9 cellular contexts compared by ENCODE assay signal in genomic region chr3:48565591-48566400, GRCh38. TPM values are rescaled to one million over a fixed set of nuclear protein-coding genes. Genes with fewer than 3 reads are reported as not detected.
A peak's percentile ranks its signal among the peaks of the same experiment; 100 is the strongest.
DNase-seq lines count a peak whose midpoint lies in the region; ATAC-seq and TF ChIP-seq lines count a peak whose summit lies in the region.
"Had no signal": no experiment of that assay in that cellular context is flagged by ENCODE, and none has a peak within 500 bp of the region (broad histone marks: within the 10 kb centered on the region; RNA-seq: fewer than 3 reads in every experiment).

No MANE protein-coding gene starts in this region.

- ATAC-seq in right cardiac atrium (no peak), GM21786 (IDR thresholded peaks at IDR 0.05; ENCODE audit: unreplicated experiment) (no peak)

- no peaks in the 10 kb centered on the region for H3K4me1 ChIP-seq in right cardiac atrium (ENCODE audit: control insufficient read depth, insufficient read depth, low read length)

- intact Hi-C loops in CD14-positive monocyte (cut with micrococcal nuclease) (loop anchor here in 1 of 2 donors (2.0 kb wide), 2 partner anchors 43 to 69 kb away; partner anchors contain the start of genes SLC26A6 and UQCRC1), right cardiac atrium (cut with DNase I) (no loop called here)
- intact Hi-C loops in activated CD4-positive, alpha-beta memory T cell treated with anti-CD3 and anti-CD28 coated beads for 36 hours (cut with micrococcal nuclease), result no loop called here

- H3K4me3 Mint-ChIP-seq in CD14-positive monocyte, result peak overlapping the region; percentile 46 to 53
- H3K4me3 Mint-ChIP-seq in activated CD4-positive, alpha-beta memory T cell treated with anti-CD3 and anti-CD28 coated beads for 36 hours, result no peak overlapping the region
- H3K4me3 Mint-ChIP-seq in immature natural killer cell, result no peak overlapping the region
- H3K4me3 Mint-ChIP-seq: activated T-cell treated with anti-CD3 and anti-CD28 coated beads, Interleukin-2, amount 50 U/mL, for 4 hours had no signal

- CTCF ChIA-PET in activated CD4-positive, alpha-beta memory T cell treated with anti-CD3 and anti-CD28 coated beads for 36 hours (lab: Charles Lee), result interaction anchor here (0.6 kb wide), 1 partner anchor 130 kb away, joined by 3 read pairs; no protein-coding TSS in a partner anchor

- H3K27ac ChIP-seq in right cardiac atrium (ENCODE audit: low read length), result no peak overlapping the region

- H3K27ac Mint-ChIP-seq in CD14-positive monocyte, result peak overlapping the region; percentile 44 to 98 (median 96)
- no peak overlapping the region for H3K27ac Mint-ChIP-seq in activated CD4-positive, alpha-beta memory T cell treated with anti-CD3 and anti-CD28 coated beads for 36 hours
- H3K27ac Mint-ChIP-seq in immature natural killer cell, result peak overlapping the region; percentile 16 to 80 (median 48)

- H3K9me3 ChIP-seq in right cardiac atrium (ENCODE audit: control insufficient read depth, low read length), result no peaks in the 10 kb centered on the region

- TF ChIP-seq CTCF in CD14-positive monocyte (IDR thresholded peaks at IDR 0.05), result no peak

- H3K4me1 Mint-ChIP-seq in CD14-positive monocyte, result peaks cover 56% of the 10 kb centered on the region
- peaks cover 3% of the 10 kb centered on the region for H3K4me1 Mint-ChIP-seq in activated CD4-positive, alpha-beta memory T cell treated with anti-CD3 and anti-CD28 coated beads for 36 hours (ENCODE audit: low read depth)
- H3K4me1 Mint-ChIP-seq in immature natural killer cell, result peaks cover 15 to 18% of the 10 kb centered on the region in 2 donors

- H3K36me3 Mint-ChIP-seq in CD14-positive monocyte (peaks cover 0 to 2% of the 10 kb centered on the region in 2 donors), immature natural killer cell (no peaks in the 10 kb centered on the region)
- no peaks in the 10 kb centered on the region for H3K36me3 Mint-ChIP-seq in activated CD4-positive, alpha-beta memory T cell treated with anti-CD3 and anti-CD28 coated beads for 36 hours

- H3K4me3 ChIP-seq in right cardiac atrium (ENCODE audit: low read length), result no peak overlapping the region

- peaks cover 3 to 9% (median 3%) of the 10 kb centered on the region in 3 donors for H3K27me3 Mint-ChIP-seq in CD14-positive monocyte (ENCODE audit: low read depth in 3 of 3)
- no peaks in the 10 kb centered on the region for H3K27me3 Mint-ChIP-seq in activated CD4-positive, alpha-beta memory T cell treated with anti-CD3 and anti-CD28 coated beads for 36 hours
- H3K27me3 Mint-ChIP-seq in immature natural killer cell (ENCODE audit: low read depth in 3 of 3), result peaks cover 2 to 8% (median 2%) of the 10 kb centered on the region in 3 donors

- no peaks in the 10 kb centered on the region for H3K27me3 ChIP-seq in right cardiac atrium (ENCODE audit: control insufficient read depth, insufficient read depth)

- WGBS in right cardiac atrium, result 57% methylated on average over 7 of the region's 7 CpGs

- POLR2A ChIA-PET in activated CD4-positive, alpha-beta memory T cell treated with anti-CD3 and anti-CD28 coated beads for 36 hours (lab: Charles Lee), result no interaction called here

- no peaks in the 10 kb centered on the region for H3K9me3 Mint-ChIP-seq in CD14-positive monocyte
- no peaks in the 10 kb centered on the region for H3K9me3 Mint-ChIP-seq in activated CD4-positive, alpha-beta memory T cell treated with anti-CD3 and anti-CD28 coated beads for 36 hours
- no peaks in the 10 kb centered on the region for H3K9me3 Mint-ChIP-seq in immature natural killer cell
- H3K9me3 Mint-ChIP-seq: activated T-cell treated with anti-CD3 and anti-CD28 coated beads, Interleukin-2, amount 50 U/mL, for 4 hours had no signal

- DNase-seq in CD14-positive monocyte (ENCODE audit: low spot score), result peak; percentile 77
- peak; percentile 92 for DNase-seq in HT1080 (ENCODE audit: low read depth)
- peak; percentile 30 for DNase-seq in activated CD4-positive, alpha-beta memory T cell treated with anti-CD3 and anti-CD28 coated beads for 36 hours
- no peak for DNase-seq in immature natural killer cell
- no peak for DNase-seq in right cardiac atrium
- DNase-seq in NCI-H146 (lab: John Stamatoyannopoulos, UW), result no peak
- DNase-seq in activated effector memory CD4-positive, alpha-beta T cell treated with Interleukin-2 at 50 U/mL for 16 hours, result no peak
- DNase-seq: activated T-cell treated with anti-CD3 and anti-CD28 coated beads, Interleukin-2, amount 50 U/mL, for 4 hours had no signal

RNA-seq across cellular contexts. Expression of gene UCN2, which starts 2.2 kb away (rescaled TPM):
- polyA plus RNA-seq in CD14-positive monocyte (not detected), immature natural killer cell (not detected), right cardiac atrium (0.16 TPM)
- total RNA-seq in HT1080 (2014; rRNA removed; shearing (Covaris generic)), result 20.4 and 21.4 TPM in 2 replicates
- 13.1 and 17.4 TPM in 2 replicates for polyA plus RNA-seq in HT1080 (2015; cell fraction: cytosol; rRNA removed)
- 19.0 and 19.7 TPM in 2 replicates for polyA plus RNA-seq in HT1080 (2015; cell fraction: nucleus; rRNA removed)
- total RNA-seq in activated CD4-positive, alpha-beta memory T cell treated with anti-CD3 and anti-CD28 coated beads for 36 hours, result not detected
- total RNA-seq in right cardiac atrium, result not detected

RNA-seq across cellular contexts. Expression of gene PFKFB4, which starts 9.2 kb away (rescaled TPM):
- polyA plus RNA-seq in CD14-positive monocyte (10 to 100 TPM; 32.2 to 34.9 TPM), immature natural killer cell (under 1 TPM in 2 of 3 donors, not detected in 1; 0.17 to 0.78 TPM), right cardiac atrium (0.75 TPM)
- total RNA-seq in HT1080 (2014; rRNA removed; shearing (Covaris generic)), result 23.8 and 27.2 TPM in 2 replicates
- polyA plus RNA-seq in HT1080 (2015; cell fraction: cytosol; rRNA removed), result 24.0 and 27.7 TPM in 2 replicates
- 63.5 and 71.0 TPM in 2 replicates for polyA plus RNA-seq in HT1080 (2015; cell fraction: nucleus; rRNA removed)
- 10 to 100 TPM; 19.4 to 22.4 TPM for total RNA-seq in activated CD4-positive, alpha-beta memory T cell treated with anti-CD3 and anti-CD28 coated beads for 36 hours
- 1 to 10 TPM; 1.9 to 2.7 (median 2.1) TPM for total RNA-seq in right cardiac atrium

RNA-seq across cellular contexts. Expression of gene COL7A1, which starts 29.3 kb away (rescaled TPM):
- under 1 TPM in 1 of 2 donors, not detected in 1; 0.37 TPM for polyA plus RNA-seq in CD14-positive monocyte
- 3.1 and 4.2 TPM in 2 replicates for total RNA-seq in HT1080 (2014; rRNA removed; shearing (Covaris generic))
- polyA plus RNA-seq in HT1080 (2015; cell fraction: cytosol; rRNA removed), result 1.7 and 1.8 TPM in 2 replicates
- 31.2 and 41.6 TPM in 2 replicates for polyA plus RNA-seq in HT1080 (2015; cell fraction: nucleus; rRNA removed)
- 1 to 10 TPM; 1.1 TPM for total RNA-seq in activated CD4-positive, alpha-beta memory T cell treated with anti-CD3 and anti-CD28 coated beads for 36 hours
- not detected for polyA plus RNA-seq in immature natural killer cell
- 10 to 100 TPM in 2 of 4 donors, 1 to 10 TPM in 2; 4.8 to 20.4 (median 10.6) TPM for total RNA-seq in right cardiac atrium
- polyA plus RNA-seq in right cardiac atrium, result 8.7 TPM

RNA-seq across cellular contexts. Expression of gene UQCRC1, which starts 43.6 kb away (rescaled TPM):
- 100 to 1,000 TPM; 350 to 409 TPM for polyA plus RNA-seq in CD14-positive monocyte
- total RNA-seq in HT1080 (2014; rRNA removed; shearing (Covaris generic)), result 359 and 364 TPM in 2 replicates
- polyA plus RNA-seq in HT1080 (2015; cell fraction: cytosol; rRNA removed), result 240 and 248 TPM in 2 replicates
- 229 and 282 TPM in 2 replicates for polyA plus RNA-seq in HT1080 (2015; cell fraction: nucleus; rRNA removed)
- 100 to 1,000 TPM; 251 to 259 TPM for total RNA-seq in activated CD4-positive, alpha-beta memory T cell treated with anti-CD3 and anti-CD28 coated beads for 36 hours
- 100 to 1,000 TPM; 189 to 544 (median 231) TPM for polyA plus RNA-seq in immature natural killer cell
- total RNA-seq in right cardiac atrium, result 100 to 1,000 TPM; 622 to 677 (median 648) TPM
- 865 TPM for polyA plus RNA-seq in right cardiac atrium

RNA-seq across cellular contexts. Expression of gene TMEM89, which starts 55.8 kb away (rescaled TPM):
- polyA plus RNA-seq in CD14-positive monocyte (not detected), immature natural killer cell (not detected), right cardiac atrium (not detected)
- not detected in 2 replicates for total RNA-seq in HT1080 (2014; rRNA removed; shearing (Covaris generic))
- not detected in 2 replicates for polyA plus RNA-seq in HT1080 (2015; cell fraction: cytosol; rRNA removed)
- polyA plus RNA-seq in HT1080 (2015; cell fraction: nucleus; rRNA removed), result not detected in 2 replicates
- under 1 TPM in 1 of 2 experiments, not detected in 1; 0.75 TPM for total RNA-seq in activated CD4-positive, alpha-beta memory T cell treated with anti-CD3 and anti-CD28 coated beads for 36 hours
- total RNA-seq in right cardiac atrium, result not detected
- total RNA-seq: activated T-cell treated with anti-CD3 and anti-CD28 coated beads, Interleukin-2, amount 50 U/mL, for 4 hours had no signal

Comparison
In these comparisons a context has a peak if more than half of its experiments do, and no peak if none do; other contexts are left out.
1. DNase-seq: peak in CD14-positive monocyte (single experiment), HT1080 (single experiment) and activated CD4-positive, alpha-beta memory T cell treated with anti-CD3 and anti-CD28 coated beads for 36 hours (single experiment); none in immature natural killer cell (0 of 3), right cardiac atrium (0 of 3), NCI-H146 (single experiment) and activated effector memory CD4-positive, alpha-beta T cell treated with Interleukin-2 at 50 U/mL for 16 hours (single experiment).
2. H3K4me3 Mint-ChIP-seq: peak in CD14-positive monocyte (2 of 2); none in activated CD4-positive, alpha-beta memory T cell treated with anti-CD3 and anti-CD28 coated beads for 36 hours (single experiment) and immature natural killer cell (0 of 5).
3. RNA of gene UCN2, which starts 2.2 kb away (total RNA-seq): 20.4 to 21.4 TPM in HT1080; not detected in activated CD4-positive, alpha-beta memory T cell treated with anti-CD3 and anti-CD28 coated beads for 36 hours and not detected in right cardiac atrium; every median in the first group is over 10 times any median in the second.